In the genomic region with DNA sequence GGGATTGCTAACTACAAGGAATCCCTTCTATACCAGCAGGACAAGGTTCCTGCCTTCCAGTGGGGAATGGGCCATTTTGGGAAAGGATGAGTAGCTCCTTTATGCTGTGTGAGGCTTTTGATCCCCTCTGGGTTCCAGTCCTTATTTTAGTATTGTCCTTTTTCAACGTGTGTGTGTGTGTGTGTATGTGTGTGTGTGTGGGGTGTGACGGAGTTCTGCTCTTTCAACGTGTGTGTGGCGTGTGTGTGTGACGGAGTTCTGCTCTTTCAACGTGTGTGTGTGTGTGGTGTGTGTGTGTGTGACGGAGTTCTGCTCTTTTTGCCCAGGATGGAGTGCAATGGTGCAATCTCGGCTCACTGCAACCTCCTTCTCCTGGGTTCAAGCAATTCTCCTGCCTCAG, we compare ENCODE assay signal across 29 cellular contexts. TPM values are rescaled to one million over a fixed set of nuclear protein-coding genes. Genes with fewer than 3 reads are reported as not detected.
A peak's percentile ranks its signal among the peaks of the same experiment; 100 is the strongest.
DNase-seq lines count a peak whose midpoint lies in the region; ATAC-seq, FAIRE-seq and TF ChIP-seq lines count a peak whose summit lies in the region.
"Had no signal": no experiment of that assay in that cellular context is flagged by ENCODE, and none has a peak within 500 bp of the region (broad histone marks: within the 10 kb centered on the region; RNA-seq: fewer than 3 reads in every experiment).

No MANE protein-coding gene starts in this region.

- H3K9me3 Mint-ChIP-seq in activated naive CD4-positive, alpha-beta T cell treated with anti-CD3 and anti-CD28 coated beads, Interleukin-2, amount 50 U/mL, for 24 hours = no peaks in the 10 kb centered on the region
- H3K9me3 Mint-ChIP-seq in IgD-negative memory B cell (no peaks in the 10 kb centered on the region), nephron (no peaks in the 10 kb centered on the region)
- H3K9me3 Mint-ChIP-seq: activated T-helper 1 cell treated with anti-CD3 and anti-CD28 coated beads, Interleukin-12 subunit alpha, Interleukin-12 subunit beta, Interleukin-2, Interleukin-4 antibody, amounts not matched to agents 30 ng/mL and 10 ng/mL and 1 ng/mL, durations not matched to agents 14 hours and 24 hours and 36 hours; mesothelial cell of epicardium had no signal

- peak; percentile 35 for FAIRE-seq in K562 (lab: Jason Lieb, UNC)
- FAIRE-seq: bronchial epithelial cell, GM18507 had no signal

- no peak for TF ChIP-seq RAD21 in K562 (CRISPR knock-in tag; conservative IDR thresholded peaks at IDR 0.05 in 1 of 2, IDR thresholded peaks at IDR 0.05 in 1 of 2)

- H4K20me1 ChIP-seq in K562 (replicated peaks; ENCODE audit: control insufficient read depth, insufficient read depth, low read length) = peaks cover 6% of the 10 kb centered on the region

- H2AFZ ChIP-seq in K562 (ENCODE audit: low read depth, low read length) = no peak overlapping the region

- H3K4me2 ChIP-seq in K562 (ENCODE audit: insufficient read depth, low read length) = no peak overlapping the region

- intact Hi-C loops in K562 (cut with micrococcal nuclease) = loop anchor here (5.0 kb wide), 1 partner anchor 102 kb away; a partner anchor contains a TSS

- no peak for DNase-seq in activated naive CD4-positive, alpha-beta T cell (lab: John Stamatoyannopoulos, UW)
- DNase-seq in K562 (ENCODE audit: extremely low read depth in 1 of 4, low spot score in 3 of 4) = no peak
- no peak for DNase-seq in Peyer's patch
- DNase-seq: activated CD4-positive, alpha-beta T cell treated with anti-CD3 and anti-CD28 coated beads, Interleukin-2, amount 50 U/mL, for 48 hours; activated CD4-positive, CD25-positive, alpha-beta regulatory T cell; activated naive CD4-positive, alpha-beta T cell treated with anti-CD3 and anti-CD28 coated beads, Interleukin-2, amount 50 U/mL, for 16 hours; AML-193; anterior cingulate cortex; cortex of kidney; DMS153; erythroblast; foreskin keratinocyte; Karpas-422; kidney glomerular epithelial cell; NCI-H1436; NCI-H748 treated with DMSO at 0.1 percent for 48 hours; sigmoid colon; stimulated activated CD4-positive, alpha-beta T cell treated with anti-CD3 and anti-CD28 coated beads, Interleukin-12 subunit alpha, Interleukin-12 subunit beta, amount 100 ng/mL, for 4 hours; stimulated activated CD4-positive, alpha-beta T cell treated with anti-CD3 and anti-CD28 coated beads, Interleukin-2, amount 100 ng/mL, for 48 hours had no signal

- H3K9me3 ChIP-seq in K562 (replicated peaks; ENCODE audit: control insufficient read depth, insufficient read depth, low read depth, low read length) = no peaks in the 10 kb centered on the region
- H3K9me3 ChIP-seq in Peyer's patch = no peaks in the 10 kb centered on the region
- no peaks in the 10 kb centered on the region for H3K9me3 ChIP-seq in gastroesophageal sphincter
- H3K9me3 ChIP-seq: sigmoid colon, tibial nerve had no signal

- TF ChIP-seq EP300 in K562 (IDR thresholded peaks at IDR 0.05; ENCODE audit: low read length) (no peak), gastroesophageal sphincter (IDR thresholded peaks at IDR 0.05) (no peak)

- in situ Hi-C loops in K562 (cut with MboI) = no loop called here

- H3K27me3 ChIP-seq in K562 (ENCODE audit: control insufficient read depth in 2 of 2, insufficient read depth in 2 of 2, low read length in 2 of 2) (no peaks in the 10 kb centered on the region), Peyer's patch (no peaks in the 10 kb centered on the region), gastroesophageal sphincter (no peaks in the 10 kb centered on the region)
- H3K27me3 ChIP-seq: foreskin keratinocyte, sigmoid colon, tibial nerve had no signal

- no peak overlapping the region for H3K9ac ChIP-seq in K562 (ENCODE audit: insufficient read depth in 1 of 2, low read depth in 2 of 2, low read length in 2 of 2)

- peaks cover 7% of the 10 kb centered on the region for H3K36me3 Mint-ChIP-seq in activated naive CD4-positive, alpha-beta T cell treated with anti-CD3 and anti-CD28 coated beads, Interleukin-2, amount 50 U/mL, for 24 hours
- peaks cover 9% of the 10 kb centered on the region for H3K36me3 Mint-ChIP-seq in IgD-negative memory B cell
- peaks cover 6% of the 10 kb centered on the region for H3K36me3 Mint-ChIP-seq in nephron (ENCODE audit: low read depth)

- no peak for TF ChIP-seq POLR2A in K562 (conservative IDR thresholded peaks at IDR 0.05)
- no peak for TF ChIP-seq POLR2A in Peyer's patch (IDR thresholded peaks at IDR 0.05)
- no peak for TF ChIP-seq POLR2A in gastroesophageal sphincter (IDR thresholded peaks at IDR 0.05)

- H3K36me3 ChIP-seq in K562 (ENCODE audit: control insufficient read depth, insufficient read depth, low read length) (peaks cover 7% of the 10 kb centered on the region; the same call in 1 of the 3 replicates), Peyer's patch (peaks cover 0 to 14% (median 0%) of the 10 kb centered on the region in 3 donors), gastroesophageal sphincter (peaks cover 0 to 22% of the 10 kb centered on the region in 2 donors)

- H3K4me3 Mint-ChIP-seq in activated naive CD4-positive, alpha-beta T cell treated with anti-CD3 and anti-CD28 coated beads, Interleukin-2, amount 50 U/mL, for 24 hours = no peak overlapping the region
- peak overlapping the region in 1 of 4 donors; percentile 15 for H3K4me3 Mint-ChIP-seq in IgD-negative memory B cell
- H3K4me3 Mint-ChIP-seq in nephron = no peak overlapping the region
- H3K4me3 Mint-ChIP-seq: activated T-helper 1 cell treated with anti-CD3 and anti-CD28 coated beads, Interleukin-12 subunit alpha, Interleukin-12 subunit beta, Interleukin-2, Interleukin-4 antibody, amounts not matched to agents 30 ng/mL and 10 ng/mL and 1 ng/mL, durations not matched to agents 14 hours and 24 hours and 36 hours; mesothelial cell of epicardium had no signal

- H3K9me1 ChIP-seq in K562 (ENCODE audit: control insufficient read depth, insufficient read depth, low read length) = no peaks in the 10 kb centered on the region

- no peaks in the 10 kb centered on the region for H3K79me2 ChIP-seq in K562 (ENCODE audit: control insufficient read depth, insufficient read depth, low read length)

- H3K27me3 Mint-ChIP-seq in activated naive CD4-positive, alpha-beta T cell treated with anti-CD3 and anti-CD28 coated beads, Interleukin-2, amount 50 U/mL, for 24 hours = no peaks in the 10 kb centered on the region
- H3K27me3 Mint-ChIP-seq in IgD-negative memory B cell (no peaks in the 10 kb centered on the region), nephron (ENCODE audit: low read depth) (peaks cover 14% of the 10 kb centered on the region)

- TF ChIP-seq CTCF in K562 (IDR thresholded peaks at IDR 0.05 in 2 of 3, conservative IDR thresholded peaks at IDR 0.05 in 1 of 3; ENCODE audit: insufficient read depth in 2 of 3, low read depth in 1 of 3, low read length in 3 of 3) (no peak), nephron (IDR thresholded peaks at IDR 0.05; ENCODE audit: unreplicated experiment in 3 of 3) (no peak), Peyer's patch (IDR thresholded peaks at IDR 0.05) (no peak), gastroesophageal sphincter (IDR thresholded peaks at IDR 0.05) (no peak)

- POLR2A ChIA-PET in K562 (lab: Yijun Ruan, JAX) = interaction anchor here (1.1 kb wide), 2 partner anchors 21 to 38 kb away, joined by 3 read pairs; no protein-coding TSS in a partner anchor

- H3K4me1 ChIP-seq in K562 (replicated peaks in 1 of 2; ENCODE audit: control insufficient read depth in 2 of 2, insufficient read depth in 2 of 2, low read length in 2 of 2) (peaks cover 15 to 35% of the 10 kb centered on the region in 2 experiments; a peak in 3 of 5 replicates), Peyer's patch (peaks cover 0 to 14% (median 4%) of the 10 kb centered on the region in 4 donors), gastroesophageal sphincter (peaks cover 0 to 29% (median 9%) of the 10 kb centered on the region in 3 donors)
- H3K4me1 ChIP-seq: foreskin keratinocyte had no signal

- no TSS peak for BruUV-seq in K562 (replicated peaks; lab: Mats Ljungman, UMichigan)

- no peak for ATAC-seq in K562
- ATAC-seq in HG03196 (IDR thresholded peaks at IDR 0.05; ENCODE audit: unreplicated experiment) = no peak
- no peak for ATAC-seq in gastroesophageal sphincter
- ATAC-seq: foreskin keratinocyte had no signal

- H3K27ac Mint-ChIP-seq in activated naive CD4-positive, alpha-beta T cell treated with anti-CD3 and anti-CD28 coated beads, Interleukin-2, amount 50 U/mL, for 24 hours = peak overlapping the region; percentile 18
- H3K27ac Mint-ChIP-seq in IgD-negative memory B cell (peak overlapping the region in 2 of 3 donors; percentile 2 to 67), nephron (peak overlapping the region in 2 of 3 experiments; percentile 55 to 64)
- H3K27ac Mint-ChIP-seq: activated T-helper 1 cell treated with anti-CD3 and anti-CD28 coated beads, Interleukin-12 subunit alpha, Interleukin-12 subunit beta, Interleukin-2, Interleukin-4 antibody, amounts not matched to agents 30 ng/mL and 10 ng/mL and 1 ng/mL, durations not matched to agents 14 hours and 24 hours and 36 hours; mesothelial cell of epicardium had no signal

- CTCF ChIA-PET in K562 (lab: Yijun Ruan, JAX; ENCODE audit: low intra/inter-chr PET ratio) = no interaction called here

- peaks cover 33% of the 10 kb centered on the region for H3K4me1 Mint-ChIP-seq in activated naive CD4-positive, alpha-beta T cell treated with anti-CD3 and anti-CD28 coated beads, Interleukin-2, amount 50 U/mL, for 24 hours
- H3K4me1 Mint-ChIP-seq in IgD-negative memory B cell = peaks cover 5 to 12% (median 8%) of the 10 kb centered on the region in 3 donors
- peaks cover 63% of the 10 kb centered on the region for H3K4me1 Mint-ChIP-seq in nephron

- no peak overlapping the region for H3K27ac ChIP-seq in K562 (ENCODE audit: extremely low read depth, low read depth, low read length)
- no peak overlapping the region for H3K27ac ChIP-seq in Peyer's patch
- no peak overlapping the region for H3K27ac ChIP-seq in gastroesophageal sphincter
- H3K27ac ChIP-seq: foreskin keratinocyte, sigmoid colon, tibial nerve had no signal

- 16% methylated on average over 8 of the region's 8 CpGs for WGBS in K562 (ENCODE audit: insufficient coverage, low coverage, missing lambda C conversion rate)
- WGBS in gastroesophageal sphincter (ENCODE audit: low coverage in 1 of 2), 2 donors = 14 to 20% methylated on average over 1 to 6 of the region's 8 CpGs

- no peak overlapping the region for H3K4me3 ChIP-seq in K562
- H3K4me3 ChIP-seq in Peyer's patch = no peak overlapping the region
- no peak overlapping the region for H3K4me3 ChIP-seq in gastroesophageal sphincter
- H3K4me3 ChIP-seq: sigmoid colon, tibial nerve had no signal

RNA-seq across cellular contexts. Expression of a gene that starts 27.4 kb away (rescaled TPM):
- 18.1 TPM for polyA plus RNA-seq in IgD-negative memory B cell
- total RNA-seq in K562 (2011; cell fraction: chromatin; rRNA removed; ENCODE audit: low replicate concordance) = 15.2 and 30.6 TPM in 2 replicates
- 19.2 and 20.5 TPM in 2 replicates for total RNA-seq in K562 (2011; cell fraction: nucleolus; rRNA removed)
- total RNA-seq in K562 (2011; cell fraction: nucleoplasm; rRNA removed) = 14.8 and 17.9 TPM in 2 replicates
- total RNA-seq in K562 (2014; rRNA removed) = 38.9 and 47.9 TPM in 2 replicates
- 19.5 and 22.9 TPM in 2 replicates for total RNA-seq in K562 (2014; rRNA removed; fragmentation: Illumina TruSeq; extraction: Trizol)
- total RNA-seq in K562 (2015; rRNA removed; fragmentation: Illumina TruSeq; extraction: Trizol) = 36.0 and 36.6 TPM in 2 replicates
- total RNA-seq in K562 (2021) = 66.8 and 76.3 TPM in 2 replicates
- 32.4 and 45.4 TPM in 2 replicates for polyA plus RNA-seq in K562 (2011; rRNA removed)
- polyA plus RNA-seq in K562 (2011; cell fraction: cytosol; rRNA removed) = 39.4 and 72.9 TPM in 2 replicates
- 23.4 and 33.0 TPM in 2 replicates for polyA plus RNA-seq in K562 (2011; cell fraction: nucleus; rRNA removed)
- 42.4 and 50.7 TPM in 2 replicates for polyA plus RNA-seq in K562 (2012)
- polyA plus RNA-seq in K562 (2014; fragmentation: Illumina TruSeq; extraction: Trizol) = 42.0 and 54.4 TPM in 2 replicates
- polyA plus RNA-seq in K562 (2014; fragmentation: Nextera tagmentation; extraction: Ambion mirVana) = under 1 TPM; 0.65 to 0.94 TPM
- polyA plus RNA-seq in K562 (2014; rRNA removed) = 49.1 and 50.6 TPM in 2 replicates
- polyA minus RNA-seq in K562 (2011; rRNA and poly(A)+ RNA removed) = 50.9 and 115 TPM in 2 replicates
- polyA minus RNA-seq in K562 (2011; cell fraction: cytosol; rRNA and poly(A)+ RNA removed) = 29.8 and 41.0 TPM in 2 replicates
- polyA minus RNA-seq in K562 (2011; cell fraction: nucleus; rRNA and poly(A)+ RNA removed) = 6.7 and 6.9 TPM in 2 replicates
- 10 to 100 TPM; 16.6 to 22.5 (median 19.1) TPM for total RNA-seq in Peyer's patch
- total RNA-seq in gastroesophageal sphincter = 10 to 100 TPM; 37.5 to 42.3 (median 41.7) TPM
